17 cellular contexts compared by ENCODE assay signal in genomic region chr11:44876194-44876723, GRCh38.
A peak's percentile ranks its signal among the peaks of the same experiment; 100 is the strongest.
DNase-seq lines count a peak whose midpoint lies in the region; ATAC-seq, FAIRE-seq and TF ChIP-seq lines count a peak whose summit lies in the region.
"Had no signal": no experiment of that assay in that cellular context is flagged by ENCODE, and none has a peak within 500 bp of the region (broad histone marks: within the 10 kb centered on the region; RNA-seq: fewer than 3 reads in every experiment).

No MANE protein-coding gene starts in this region.

- H3K9me3 ChIP-seq in SK-N-SH (no peaks in the 10 kb centered on the region), H1 (ENCODE audit: insufficient read depth in 2 of 2, low read depth in 1 of 2, low read length in 1 of 2) (no peaks in the 10 kb centered on the region), neural cell (ENCODE audit: low read length) (no peaks in the 10 kb centered on the region)

- H4K8ac ChIP-seq in H1 (ENCODE audit: extremely low read depth, insufficient read depth, low read length): no peak overlapping the region

- H3K23ac ChIP-seq in H1 (ENCODE audit: insufficient read length): no peak overlapping the region

- no peak overlapping the region for H2AK5ac ChIP-seq in H1 (ENCODE audit: low read depth, low read length)

- no peak overlapping the region for H3K56ac ChIP-seq in H1 (replicated peaks; ENCODE audit: insufficient read length, low read depth, low read length)

- ATAC-seq in SK-N-SH treated with all-trans-retinoic acid at 6 μM for 48 hours (no peak), GM19397 (IDR thresholded peaks at IDR 0.05; ENCODE audit: unreplicated experiment) (no peak), GM18861 (IDR thresholded peaks at IDR 0.05; ENCODE audit: unreplicated experiment) (no peak)
- ATAC-seq: CD8-positive, alpha-beta T cell; GM23338; HCT116 had no signal

- H4K20me1 ChIP-seq in SK-N-SH (ENCODE audit: insufficient read depth): no peaks in the 10 kb centered on the region
- no peaks in the 10 kb centered on the region for H4K20me1 ChIP-seq in H1 (replicated peaks in 1 of 2; ENCODE audit: control insufficient read depth in 1 of 2, insufficient read depth in 2 of 2, low read length in 2 of 2)
- no peaks in the 10 kb centered on the region for H4K20me1 ChIP-seq in neural cell (ENCODE audit: insufficient read depth)

- TF ChIP-seq RAD21 in SK-N-SH (IDR thresholded peaks at IDR 0.05; ENCODE audit: low read length) (no peak), H1 (IDR thresholded peaks at IDR 0.05 in 1 of 2, conservative IDR thresholded peaks at IDR 0.05 in 1 of 2; ENCODE audit: low read depth in 2 of 2, low read length in 2 of 2) (no peak), neural cell (conservative IDR thresholded peaks at IDR 0.05) (no peak)

- WGBS in SK-N-SH (ENCODE audit: low lambda C conversion rate): 97% methylated on average over 4 of the region's 5 CpGs
- WGBS in H1 (ENCODE audit: extremely low coverage in 1 of 2, insufficient coverage in 1 of 2, insufficient read length in 1 of 2, insufficient replicate concordance in 2 of 2, low coverage in 1 of 2, low lambda C conversion rate in 2 of 2, missing lambda C conversion rate in 1 of 2), 2 experiments: 90% methylated on average over 5 of the region's 5 CpGs; no CpG with 5 or more reads in 1 of the 2 experiments

- H3F3A ChIP-seq in SK-N-SH (replicated peaks; ENCODE audit: insufficient read depth): no peaks in the 10 kb centered on the region
- H3F3A ChIP-seq in neural cell (ENCODE audit: insufficient read depth, low read length, poor library complexity, severe bottlenecking): no peaks in the 10 kb centered on the region

- no peak for TF ChIP-seq CTCF in SK-N-SH (IDR thresholded peaks at IDR 0.05)
- no peak for TF ChIP-seq CTCF in H1 (IDR thresholded peaks at IDR 0.05; ENCODE audit: control extremely low read depth in 1 of 3, insufficient read depth in 1 of 3, low read depth in 1 of 3, low read length in 3 of 3)
- no peak for TF ChIP-seq CTCF in neural cell (IDR thresholded peaks at IDR 0.05; ENCODE audit: poor library complexity, severe bottlenecking)

- H3K14ac ChIP-seq in H1 (ENCODE audit: insufficient read length): no peak overlapping the region

- H3K4me2 ChIP-seq in SK-N-SH (no peak overlapping the region), H1 (ENCODE audit: insufficient read depth in 1 of 2, low read depth in 2 of 2, low read length in 2 of 2) (no peak overlapping the region), neural cell (ENCODE audit: low read length) (no peak overlapping the region)
- H3K4me2 ChIP-seq: BLaER1 treated with 17β-estradiol and CSF1 and Interleukin-3, amounts not matched to agents 10 nM and 100 nM had no signal

- no peak overlapping the region for H2BK12ac ChIP-seq in H1 (ENCODE audit: low read depth, low read length)

- H3K79me2 ChIP-seq in SK-N-SH (ENCODE audit: insufficient read depth) (no peaks in the 10 kb centered on the region), H1 (ENCODE audit: control insufficient read depth in 1 of 2, insufficient read depth in 2 of 2, low read length in 2 of 2) (no peaks in the 10 kb centered on the region), neural cell (replicated peaks; ENCODE audit: insufficient read depth, low read length) (no peaks in the 10 kb centered on the region)

- H3K4ac ChIP-seq in H1 (replicated peaks; ENCODE audit: insufficient read length, low read depth, low read length): no peak overlapping the region

- TF ChIP-seq EP300 in SK-N-SH (IDR thresholded peaks at IDR 0.05; ENCODE audit: borderline replicate concordance in 1 of 2, low read depth in 1 of 2, low read length in 1 of 2): no peak
- no peak for TF ChIP-seq EP300 in H1 (IDR thresholded peaks at IDR 0.05; ENCODE audit: borderline replicate concordance in 1 of 2, low read depth in 2 of 2, low read length in 2 of 2)
- no peak for TF ChIP-seq EP300 in neural cell (conservative IDR thresholded peaks at IDR 0.05; ENCODE audit: poor library complexity, severe bottlenecking)

- no peaks in the 10 kb centered on the region for H3K9me2 ChIP-seq in SK-N-SH
- H3K9me2 ChIP-seq in neural cell (ENCODE audit: insufficient read depth, low read length): no peaks in the 10 kb centered on the region

- H2BK5ac ChIP-seq in H1 (ENCODE audit: low read depth, low read length): no peak overlapping the region

- H4K5ac ChIP-seq in H1 (ENCODE audit: insufficient read length, low read depth, low read length): no peak overlapping the region

- no peak overlapping the region for H2BK120ac ChIP-seq in H1 (replicated peaks; ENCODE audit: low read depth, low read length)

- H3K4me1 ChIP-seq in SK-N-SH (ENCODE audit: control insufficient read depth in 1 of 2, insufficient read depth in 2 of 2, low read depth in 1 of 2, low read length in 1 of 2) (peaks cover 0 to 28% of the 10 kb centered on the region in 2 experiments; a peak in 2 of 4 replicates), H1 (replicated peaks in 1 of 4; ENCODE audit: control insufficient read depth in 3 of 4, insufficient read depth in 4 of 4, low read length in 3 of 4) (peaks cover 8 to 23% (median 11%) of the 10 kb centered on the region in 4 experiments)

- H3K18ac ChIP-seq in H1 (ENCODE audit: extremely low read depth, low read length): no peak overlapping the region

- H3K36me3 ChIP-seq in SK-N-SH (replicated peaks in 1 of 2; ENCODE audit: control insufficient read depth in 1 of 2, insufficient read depth in 2 of 2, low read length in 1 of 2): no peaks in the 10 kb centered on the region
- no peaks in the 10 kb centered on the region for H3K36me3 ChIP-seq in H1 (ENCODE audit: control insufficient read depth in 2 of 4, insufficient read depth in 4 of 4, low read length in 3 of 4)
- H3K36me3 ChIP-seq in neural cell (ENCODE audit: insufficient read depth, low read length): no peaks in the 10 kb centered on the region
- H3K36me3 ChIP-seq: BLaER1 treated with 17β-estradiol and CSF1 and Interleukin-3, amounts not matched to agents 10 nM and 100 nM had no signal

- H3K27me3 ChIP-seq in SK-N-SH (ENCODE audit: insufficient read depth): no peaks in the 10 kb centered on the region
- H3K27me3 ChIP-seq in H1 (replicated peaks in 1 of 4; ENCODE audit: control insufficient read depth in 3 of 4, extremely low read depth in 1 of 4, insufficient read depth in 3 of 4, low read length in 3 of 4): peaks cover 0 to 26% (median 17%) of the 10 kb centered on the region in 4 experiments; a peak in 6 of 7 replicates
- no peaks in the 10 kb centered on the region for H3K27me3 ChIP-seq in neural cell (ENCODE audit: insufficient read depth, low read depth, low read length)

- H3K27ac ChIP-seq in SK-N-SH (ENCODE audit: low read depth in 2 of 2, low read length in 1 of 2): no peak overlapping the region; a peak in 1 of 4 replicates
- no peak overlapping the region for H3K27ac ChIP-seq in H1 (ENCODE audit: low read depth, low read length)
- peak overlapping the region; percentile 48 for H3K27ac ChIP-seq in neural cell (ENCODE audit: low read length)
- H3K27ac ChIP-seq: 22Rv1; BLaER1 treated with 17β-estradiol and CSF1 and Interleukin-3, amounts not matched to agents 10 nM and 100 nM had no signal

- H3K4me3 ChIP-seq in SK-N-SH (ENCODE audit: low read depth in 2 of 2, low read length in 1 of 2): no peak overlapping the region
- no peak overlapping the region for H3K4me3 ChIP-seq in H1 (ENCODE audit: extremely low read depth in 1 of 4, insufficient read depth in 2 of 4, low read depth in 3 of 4, low read length in 4 of 4)
- no peak overlapping the region for H3K4me3 ChIP-seq in neural cell (ENCODE audit: low read length)
- H3K4me3 ChIP-seq: BLaER1 treated with 17β-estradiol and CSF1 and Interleukin-3, amounts not matched to agents 10 nM and 100 nM; GM23338 had no signal

- CTCF ChIA-PET in SK-N-SH (lab: Yijun Ruan, JAX): interaction anchor here (0.9 to 2.1 kb wide), 4 partner anchors 18 to 255 kb away, joined by 3 to 9 read pairs (median 4); no protein-coding TSS in a partner anchor
- CTCF ChIA-PET in H1 (lab: Charles Lee; ENCODE audit: partially characterized antibody): interaction anchor here (0.5 to 3.5 kb wide), 11 partner anchors 9 to 689 kb away, joined by 3 to 18 read pairs (median 4); no protein-coding TSS in a partner anchor

- no peak for FAIRE-seq in H1 (lab: Jason Lieb, UNC)
- FAIRE-seq: GM19239 had no signal

- H3K9ac ChIP-seq in SK-N-SH (no peak overlapping the region), H1 (replicated peaks in 1 of 4; ENCODE audit: extremely low read depth in 1 of 4, low read depth in 3 of 4, low read length in 3 of 4) (no peak overlapping the region), neural cell (ENCODE audit: low read length) (no peak overlapping the region)
- H3K9ac ChIP-seq: BLaER1 treated with 17β-estradiol and CSF1 and Interleukin-3, amounts not matched to agents 10 nM and 100 nM had no signal

- H3K23me2 ChIP-seq in H1 (ENCODE audit: low read depth, low read length): no peaks in the 10 kb centered on the region

- no peak overlapping the region for H2BK15ac ChIP-seq in H1 (ENCODE audit: low read length)

- no peak for TF ChIP-seq POLR2A in H1 (IDR thresholded peaks at IDR 0.05; ENCODE audit: control extremely low read depth in 1 of 2, low read depth in 2 of 2, low read length in 2 of 2)

- H4K91ac ChIP-seq in H1 (replicated peaks; ENCODE audit: insufficient read length, low read length): no peak overlapping the region

- POLR2A ChIA-PET in SK-N-SH (lab: Yijun Ruan, JAX): no interaction called here
- POLR2A ChIA-PET in H1 (lab: Charles Lee; ENCODE audit: partially characterized antibody): interaction anchor here (1.1 kb wide), 1 partner anchor 14 kb away, joined by 3 read pairs; no protein-coding TSS in a partner anchor

- no peak overlapping the region for H2AFZ ChIP-seq in SK-N-SH (ENCODE audit: low read depth)
- no peak overlapping the region for H2AFZ ChIP-seq in H1 (ENCODE audit: low read length)
- no peak overlapping the region for H2AFZ ChIP-seq in neural cell (ENCODE audit: low read depth, low read length)
- H2AFZ ChIP-seq: GM23338 had no signal

- DNase-seq in SK-N-SH: no peak
- DNase-seq in H1 (ENCODE audit: low read depth in 1 of 2, low spot score in 2 of 2): no peak
- DNase-seq in stimulated activated CD8-positive, alpha-beta memory T cell treated with anti-CD3 and anti-CD28 coated beads, Interleukin-4, amount 100 ng/mL, for 48 hours: no peak
- DNase-seq: Calu3; CD8-positive, alpha-beta T cell; DMS79 treated with DMSO at 0.1 percent for 48 hours; GF-D8; H7 had no signal

- no peak overlapping the region for H2BK20ac ChIP-seq in H1 (ENCODE audit: low read length)

- no peaks in the 10 kb centered on the region for H3K79me1 ChIP-seq in H1 (ENCODE audit: low read depth, low read length)

TF ChIP-seq in SK-N-SH treated with all-trans-retinoic acid at 6 μM for 48 hours, 23 proteins besides CTCF, POLR2A, EP300 and RAD21 (continues in another document):
- TF ChIP-seq PPARA (CRISPR knock-in tag; IDR thresholded peaks at IDR 0.05; ENCODE audit: borderline replicate concordance): no peak
- TF ChIP-seq ZFP3 (CRISPR knock-in tag; IDR thresholded peaks at IDR 0.05): peak; percentile 99

TF ChIP-seq in SK-N-SH, 30 proteins besides CTCF, POLR2A, EP300 and RAD21 (continues in another document):
- TF ChIP-seq SMC3 (IDR thresholded peaks at IDR 0.05; ENCODE audit: low read depth, low read length) (no peak), GABPA (IDR thresholded peaks at IDR 0.05; ENCODE audit: low read depth) (no peak)

TF ChIP-seq in H1, 55 proteins besides CTCF, POLR2A, EP300 and RAD21 (continues in another document):
- no peak for TF ChIP-seq PHF8 (conservative IDR thresholded peaks at IDR 0.05; ENCODE audit: low read depth, low read length)
